ENCODE assay signal across 8 cellular contexts in genomic region chr22:37019309-37020191, GRCh38. TPM values are rescaled to one million over a fixed set of nuclear protein-coding genes. Genes with fewer than 3 reads are reported as not detected.
DNase-seq lines count a peak whose midpoint lies in the region; ATAC-seq and TF ChIP-seq lines count a peak whose summit lies in the region.

Gene MPST (plus strand): TSS chr22:37019742. CDS start chr22:37019837, 95 bp downstream.
Gene TST (minus strand): TSS chr22:37019447. CDS start chr22:37018732, 715 bp downstream.

- peak within 1 kb of the TSS; percentile 91 for H3K27ac Mint-ChIP-seq in osteocyte (ENCODE audit: unreplicated experiment)

- H3K27ac ChIP-seq in C4-2B (peak within 1 kb of the TSS; percentile 91), RWPE1 (peak within 1 kb of the TSS; percentile 88), adipose tissue (ENCODE audit: low read depth, low read length) (peak within 1 kb of the TSS; percentile 74)

- intact Hi-C loops in cardiac septum (cut with DNase I), result no loop called here

- DNase-seq in HPDE6-E6E7 (ENCODE audit: extremely low spot score) (peak; percentile 41), RWPE1 (ENCODE audit: low spot score) (peak; percentile 44), cardiac septum (ENCODE audit: low spot score) (peak; percentile 91), osteocyte (ENCODE audit: extremely low spot score, unreplicated experiment) (peak; percentile 91)
- DNase-seq in effector CD8-positive, alpha-beta T cell (lab: John Stamatoyannopoulos, UW), result no peak

- 0 to 1% (median 1%) methylated on average over 65 to 105 of the region's 107 CpGs for WGBS in adipose tissue, 3 donors

- CTCF ChIA-PET in RWPE1 (lab: Yijun Ruan, JAX), result interaction anchor here (0.9 kb wide), 1 partner anchor 10 kb away, joined by 3 read pairs; no protein-coding TSS in a partner anchor

- TF ChIP-seq CTCF in C4-2B (conservative IDR thresholded peaks at IDR 0.05) (no peak), RWPE1 (conservative IDR thresholded peaks at IDR 0.05; ENCODE audit: low read depth) (no peak), osteocyte (IDR thresholded peaks at IDR 0.05) (no peak)

- no peaks in the 10 kb centered on the region for H3K9me3 Mint-ChIP-seq in osteocyte (ENCODE audit: unreplicated experiment)

- no peaks in the 10 kb centered on the region for H3K36me3 Mint-ChIP-seq in osteocyte (ENCODE audit: unreplicated experiment)

- peak; percentile 69 for ATAC-seq in GM19043 (IDR thresholded peaks at IDR 0.05; ENCODE audit: low read depth, unreplicated experiment)

- POLR2A ChIA-PET in RWPE1 (lab: Yijun Ruan, JAX; ENCODE audit: low non-redundant PET), result interaction anchor here (1.2 kb wide), 1 partner anchor 13 kb away, joined by 7 read pairs; no protein-coding TSS in a partner anchor

- peaks cover 33% of the 10 kb centered on the region for H3K4me1 Mint-ChIP-seq in osteocyte (ENCODE audit: unreplicated experiment)

- H3K27me3 Mint-ChIP-seq in osteocyte (ENCODE audit: unreplicated experiment), result no peaks in the 10 kb centered on the region

- peak within 1 kb of the TSS; percentile 92 for H3K4me3 Mint-ChIP-seq in osteocyte (ENCODE audit: unreplicated experiment)

RNA-seq across cellular contexts. Expression of gene MPST, which starts in this region (rescaled TPM):
- 100 to 1,000 TPM; 126 to 179 (median 131) TPM for polyA plus RNA-seq in adipose tissue
- total RNA-seq in cardiac septum (33.5 TPM), osteocyte (57.4 and 65.1 TPM in 2 replicates)

RNA-seq across cellular contexts. Expression of gene TST, which starts in this region (rescaled TPM):
- 100 to 1,000 TPM in 1 of 3 donors, 10 to 100 TPM in 2; 59.2 to 169 (median 69.3) TPM for polyA plus RNA-seq in adipose tissue
- total RNA-seq in cardiac septum, result 29.7 TPM
- 20.5 and 21.1 TPM in 2 replicates for total RNA-seq in osteocyte
